In genomic region chr2:231336236-231336635, GRCh38 we compare ENCODE assay signal across 25 cellular contexts.
"Had no signal": no experiment of that assay in that cellular context is flagged by ENCODE, and none has a peak within 500 bp of the region (broad histone marks: within the 10 kb centered on the region; RNA-seq: fewer than 3 reads in every experiment).

No MANE protein-coding gene starts in this region.

- H3K9me3 Mint-ChIP-seq: activated naive CD4-positive, alpha-beta T cell treated with anti-CD3 and anti-CD28 coated beads, Interleukin-2, amount 50 U/mL, for 72 hours; activated naive CD8-positive, alpha-beta T cell treated with anti-CD3 and anti-CD28 coated beads, Interleukin-2, amount 50 U/mL, for 24 hours; brain; T-helper 1 cell treated with Interleukin-12 subunit alpha and Interleukin-12 subunit beta and Interleukin-4 antibody, amounts not matched to agents 30 μg/mL and 1 μg/mL, for 36 hours had no signal

- H3K4me3 Mint-ChIP-seq: activated CD8-positive, alpha-beta T cell treated with anti-CD3 and anti-CD28 coated beads, Interleukin-2, amount 10 ng/mL, durations not matched to agents 7 days and 5 days; activated naive CD8-positive, alpha-beta T cell treated with anti-CD3 and anti-CD28 coated beads, Interleukin-2, amount 50 U/mL, for 24 hours; brain; T-helper 1 cell treated with Interleukin-12 subunit alpha and Interleukin-12 subunit beta and Interleukin-4 antibody, amounts not matched to agents 30 μg/mL and 1 μg/mL, for 36 hours had no signal

- H3K36me3 ChIP-seq: Peyer's patch had no signal

- H3K27ac ChIP-seq: ascending aorta, Peyer's patch, RWPE1 had no signal

- H3K9me3 ChIP-seq: ascending aorta, Peyer's patch had no signal

- H3K36me3 Mint-ChIP-seq: activated naive CD4-positive, alpha-beta T cell treated with anti-CD3 and anti-CD28 coated beads, Interleukin-2, amount 50 U/mL, for 72 hours had no signal

- H3K4me3 ChIP-seq: ascending aorta, Peyer's patch had no signal

- ATAC-seq: activated CD8-positive, alpha-beta T cell treated with anti-CD3 and anti-CD28 coated beads, Interleukin-2, amount 10 ng/mL, durations not matched to agents 7 days and 5 days; activated naive CD4-positive, alpha-beta T cell treated with anti-CD3 and anti-CD28 coated beads, Interleukin-2, amount 50 U/mL, for 72 hours; activated naive CD8-positive, alpha-beta T cell treated with anti-CD3 and anti-CD28 coated beads, Interleukin-2, amount 50 U/mL, for 24 hours had no signal

- DNase-seq: activated CD4-positive, alpha-beta T cell treated with anti-CD3 and anti-CD28 coated beads for 48 hours; activated CD4-positive, alpha-beta T cell treated with anti-CD3 and anti-CD28 coated beads, Interleukin-2, amount 50 U/mL, for 4 hours; activated CD4-positive, CD25-positive, alpha-beta regulatory T cell treated with anti-CD3 and anti-CD28 coated beads, Interleukin-2, amount 50 U/mL, for 72 hours; activated CD8-positive, alpha-beta memory T cell treated with anti-CD3 and anti-CD28 coated beads, Interleukin-2, amount 50 U/mL, for 48 hours; activated CD8-positive, alpha-beta T cell treated with anti-CD3 and anti-CD28 coated beads, Interleukin-2, amount 10 ng/mL, durations not matched to agents 7 days and 5 days; activated effector memory CD4-positive, alpha-beta T cell treated with Interleukin-2 at 50 U/mL for 16 hours; activated naive CD4-positive, alpha-beta T cell; activated naive CD8-positive, alpha-beta T cell treated with anti-CD3 and anti-CD28 coated beads, Interleukin-2, amount 50 U/mL, for 24 hours; activated T-cell treated with anti-CD3 and anti-CD28 coated beads, Interleukin-2, amount 50 U/mL, for 1 hour; amniotic stem cell; Karpas-422; MM.1S; NCI-H1105; NCI-H1436; NCI-H1694 treated with DMSO at 0.1 percent for 48 hours; NCI-H2029 treated with DMSO at 0.1 percent for 48 hours; NCI-H446; NCI-H524; SHP77 had no signal

- H3K4me1 ChIP-seq: ascending aorta, Peyer's patch had no signal

- H3K4me1 Mint-ChIP-seq: activated naive CD8-positive, alpha-beta T cell treated with anti-CD3 and anti-CD28 coated beads, Interleukin-2, amount 50 U/mL, for 24 hours; brain had no signal

- H3K27me3 ChIP-seq: ascending aorta, Peyer's patch had no signal

- H3K27me3 Mint-ChIP-seq: activated naive CD8-positive, alpha-beta T cell treated with anti-CD3 and anti-CD28 coated beads, Interleukin-2, amount 50 U/mL, for 24 hours; brain had no signal

- H3K27ac Mint-ChIP-seq: activated CD8-positive, alpha-beta T cell treated with anti-CD3 and anti-CD28 coated beads, Interleukin-2, amount 10 ng/mL, durations not matched to agents 7 days and 5 days; activated naive CD4-positive, alpha-beta T cell treated with anti-CD3 and anti-CD28 coated beads, Interleukin-2, amount 50 U/mL, for 72 hours; activated naive CD8-positive, alpha-beta T cell treated with anti-CD3 and anti-CD28 coated beads, Interleukin-2, amount 50 U/mL, for 24 hours; T-helper 1 cell treated with Interleukin-12 subunit alpha and Interleukin-12 subunit beta and Interleukin-4 antibody, amounts not matched to agents 30 μg/mL and 1 μg/mL, for 36 hours had no signal
